38 cellular contexts compared by ENCODE assay signal in genomic region chr5:171773106-171773505, GRCh38. TPM values are rescaled to one million over a fixed set of nuclear protein-coding genes. Genes with fewer than 3 reads are reported as not detected.
"Had no signal": no experiment of that assay in that cellular context is flagged by ENCODE, and none has a peak within 500 bp of the region (broad histone marks: within the 10 kb centered on the region; RNA-seq: fewer than 3 reads in every experiment).

No MANE protein-coding gene starts in this region.

- H3K4me1 Mint-ChIP-seq: activated CD4-positive, alpha-beta memory T cell treated with anti-CD3 and anti-CD28 coated beads, Interleukin-2, amount 10 ng/mL, durations not matched to agents 7 days and 5 days; activated CD4-positive, alpha-beta T cell treated with anti-CD3 and anti-CD28 coated beads for 36 hours; activated CD4-positive, alpha-beta T cell treated with anti-CD3 and anti-CD28 coated beads, Interleukin-2, amount 10 ng/mL, durations not matched to agents 7 days and 5 days; activated CD8-positive, alpha-beta memory T cell treated with anti-CD3 and anti-CD28 coated beads, Interleukin-2, amount 10 ng/mL, durations not matched to agents 7 days and 5 days; activated naive CD8-positive, alpha-beta T cell treated with anti-CD3 and anti-CD28 coated beads for 36 hours; activated T-helper 17 cell treated with anti-CD3 and anti-CD28 coated beads, Interleukin-2, amount 50 U/mL, for 72 hours had no signal

- H3K4me1 ChIP-seq: adrenal gland, body of pancreas, breast epithelium had no signal

- DNase-seq: activated CD4-positive, alpha-beta memory T cell treated with anti-CD3 and anti-CD28 coated beads, Interleukin-2, amount 10 ng/mL, durations not matched to agents 7 days and 5 days; activated CD4-positive, alpha-beta T cell treated with anti-CD3 and anti-CD28 coated beads for 1 hour; activated CD4-positive, alpha-beta T cell treated with anti-CD3 and anti-CD28 coated beads for 36 hours; activated CD4-positive, alpha-beta T cell treated with anti-CD3 and anti-CD28 coated beads for 48 hours; activated CD4-positive, alpha-beta T cell treated with anti-CD3 and anti-CD28 coated beads, Interleukin-2, amount 10 ng/mL, durations not matched to agents 7 days and 5 days; activated CD4-positive, alpha-beta T cell treated with anti-CD3 and anti-CD28 coated beads, Interleukin-2, amount 50 U/mL, for 48 hours; activated CD4-positive, CD25-positive, alpha-beta regulatory T cell; activated CD8-positive, alpha-beta memory T cell treated with anti-CD3 and anti-CD28 coated beads for 24 hours; activated CD8-positive, alpha-beta memory T cell treated with anti-CD3 and anti-CD28 coated beads, Interleukin-2, amount 10 ng/mL, durations not matched to agents 7 days and 5 days; activated CD8-positive, alpha-beta memory T cell treated with anti-CD3 and anti-CD28 coated beads, Interleukin-2, amount 50 U/mL, for 48 hours; activated CD8-positive, alpha-beta T cell treated with anti-CD3 and anti-CD28 coated beads, Interleukin-2, amount 10 ng/mL, durations not matched to agents 7 days and 5 days; activated effector memory CD4-positive, alpha-beta T cell treated with anti-CD3 and anti-CD28 coated beads, Interleukin-2, amount 50 U/mL, for 16 hours; activated gamma-delta T cell treated with Interleukin-2 at 50 U/mL for 16 hours; activated naive CD4-positive, alpha-beta T cell; activated naive CD4-positive, alpha-beta T cell treated with anti-CD3 and anti-CD28 coated beads for 36 hours; activated naive CD4-positive, alpha-beta T cell treated with anti-CD3 and anti-CD28 coated beads, Interleukin-2, amount 50 U/mL, for 16 hours; activated naive CD8-positive, alpha-beta T cell treated with anti-CD3 and anti-CD28 coated beads for 36 hours; activated T-cell treated with anti-CD3 and anti-CD28 coated beads, Interleukin-2, amount 50 U/mL, for 24 hours; activated T-cell treated with anti-CD3 and anti-CD28 coated beads, Interleukin-2, amount 50 U/mL, for 48 hours; adrenal gland; amniotic stem cell; aorta; body of pancreas; brain microvascular endothelial cell; central memory CD4-positive, alpha-beta T cell; T-helper 1 cell; T-helper 2 cell; T-helper 9 cell had no signal

- H3K4me3 ChIP-seq: adrenal gland, body of pancreas, breast epithelium had no signal

- H3K27me3 ChIP-seq: adrenal gland, body of pancreas, brain microvascular endothelial cell had no signal

- H3K36me3 ChIP-seq: adrenal gland, brain microvascular endothelial cell, breast epithelium had no signal

- H3K27ac ChIP-seq: adrenal gland, body of pancreas, brain microvascular endothelial cell, breast epithelium, VCaP had no signal

- H3K4me3 Mint-ChIP-seq: activated CD4-positive, alpha-beta memory T cell treated with anti-CD3 and anti-CD28 coated beads, Interleukin-2, amount 10 ng/mL, durations not matched to agents 7 days and 5 days; activated CD4-positive, alpha-beta T cell treated with anti-CD3 and anti-CD28 coated beads for 36 hours; activated CD4-positive, alpha-beta T cell treated with anti-CD3 and anti-CD28 coated beads, Interleukin-2, amount 10 ng/mL, durations not matched to agents 7 days and 5 days; activated CD8-positive, alpha-beta memory T cell treated with anti-CD3 and anti-CD28 coated beads, Interleukin-2, amount 10 ng/mL, durations not matched to agents 7 days and 5 days; activated CD8-positive, alpha-beta T cell treated with anti-CD3 and anti-CD28 coated beads, Interleukin-2, amount 10 ng/mL, durations not matched to agents 7 days and 5 days; activated naive CD4-positive, alpha-beta T cell treated with anti-CD3 and anti-CD28 coated beads for 36 hours; activated naive CD8-positive, alpha-beta T cell treated with anti-CD3 and anti-CD28 coated beads for 36 hours; activated T-cell treated with anti-CD3 and anti-CD28 coated beads, Interleukin-2, amount 50 U/mL, for 24 hours; activated T-helper 17 cell treated with anti-CD3 and anti-CD28 coated beads, Interleukin-2, amount 50 U/mL, for 72 hours; T-helper 1 cell treated with Interleukin-12 subunit alpha and Interleukin-12 subunit beta and Interleukin-4 antibody, amounts not matched to agents 30 μg/mL and 1 μg/mL, for 36 hours; T-helper 2 cell treated with Interferon-gamma antibody and Interleukin-4, amounts not matched to agents 5 μg/mL and 100 μg/mL, for 36 hours; WTC11 had no signal

- H3K36me3 Mint-ChIP-seq: activated CD8-positive, alpha-beta memory T cell treated with anti-CD3 and anti-CD28 coated beads, Interleukin-2, amount 10 ng/mL, durations not matched to agents 7 days and 5 days; activated naive CD4-positive, alpha-beta T cell treated with anti-CD3 and anti-CD28 coated beads, Interleukin-2, amount 50 U/mL, for 72 hours; activated naive CD8-positive, alpha-beta T cell treated with anti-CD3 and anti-CD28 coated beads for 36 hours; WTC11 had no signal

- H3K27ac Mint-ChIP-seq: activated CD4-positive, alpha-beta memory T cell treated with anti-CD3 and anti-CD28 coated beads, Interleukin-2, amount 10 ng/mL, durations not matched to agents 7 days and 5 days; activated CD4-positive, alpha-beta T cell treated with anti-CD3 and anti-CD28 coated beads for 36 hours; activated CD4-positive, alpha-beta T cell treated with anti-CD3 and anti-CD28 coated beads, Interleukin-2, amount 10 ng/mL, durations not matched to agents 7 days and 5 days; activated CD8-positive, alpha-beta memory T cell treated with anti-CD3 and anti-CD28 coated beads, Interleukin-2, amount 10 ng/mL, durations not matched to agents 7 days and 5 days; activated CD8-positive, alpha-beta T cell treated with anti-CD3 and anti-CD28 coated beads, Interleukin-2, amount 10 ng/mL, durations not matched to agents 7 days and 5 days; activated naive CD4-positive, alpha-beta T cell treated with anti-CD3 and anti-CD28 coated beads for 36 hours; activated naive CD4-positive, alpha-beta T cell treated with anti-CD3 and anti-CD28 coated beads, Interleukin-2, amount 50 U/mL, for 72 hours; activated naive CD8-positive, alpha-beta T cell treated with anti-CD3 and anti-CD28 coated beads for 36 hours; activated T-cell treated with anti-CD3 and anti-CD28 coated beads, Interleukin-2, amount 50 U/mL, for 24 hours; activated T-helper 17 cell treated with anti-CD3 and anti-CD28 coated beads, Interleukin-2, amount 50 U/mL, for 72 hours; T-helper 1 cell treated with Interleukin-12 subunit alpha and Interleukin-12 subunit beta and Interleukin-4 antibody, amounts not matched to agents 30 μg/mL and 1 μg/mL, for 36 hours; T-helper 2 cell treated with Interferon-gamma antibody and Interleukin-4, amounts not matched to agents 5 μg/mL and 100 μg/mL, for 36 hours; WTC11 had no signal

- H3K9me3 Mint-ChIP-seq: activated CD4-positive, alpha-beta memory T cell treated with anti-CD3 and anti-CD28 coated beads, Interleukin-2, amount 10 ng/mL, durations not matched to agents 7 days and 5 days; activated CD4-positive, alpha-beta T cell treated with anti-CD3 and anti-CD28 coated beads, Interleukin-2, amount 10 ng/mL, durations not matched to agents 7 days and 5 days; activated naive CD4-positive, alpha-beta T cell treated with anti-CD3 and anti-CD28 coated beads for 36 hours; activated naive CD4-positive, alpha-beta T cell treated with anti-CD3 and anti-CD28 coated beads, Interleukin-2, amount 50 U/mL, for 72 hours; activated naive CD8-positive, alpha-beta T cell treated with anti-CD3 and anti-CD28 coated beads for 36 hours; activated T-cell treated with anti-CD3 and anti-CD28 coated beads, Interleukin-2, amount 50 U/mL, for 24 hours; activated T-helper 17 cell treated with anti-CD3 and anti-CD28 coated beads, Interleukin-2, amount 50 U/mL, for 72 hours; T-helper 1 cell treated with Interleukin-12 subunit alpha and Interleukin-12 subunit beta and Interleukin-4 antibody, amounts not matched to agents 30 μg/mL and 1 μg/mL, for 36 hours; T-helper 2 cell treated with Interferon-gamma antibody and Interleukin-4, amounts not matched to agents 5 μg/mL and 100 μg/mL, for 36 hours had no signal

- H3K9me3 ChIP-seq: adrenal gland, body of pancreas had no signal

RNA-seq across cellular contexts. Expression of gene SMIM23, which starts 12.5 kb away (rescaled TPM):
- total RNA-seq: activated CD4-positive, alpha-beta memory T cell treated with anti-CD3 and anti-CD28 coated beads, Interleukin-2, amount 10 ng/mL, durations not matched to agents 7 days and 5 days; activated CD4-positive, alpha-beta T cell treated with anti-CD3 and anti-CD28 coated beads for 36 hours; activated CD4-positive, alpha-beta T cell treated with anti-CD3 and anti-CD28 coated beads, Interleukin-2, amount 10 ng/mL, durations not matched to agents 7 days and 5 days; activated CD8-positive, alpha-beta memory T cell treated with anti-CD3 and anti-CD28 coated beads, Interleukin-2, amount 10 ng/mL, durations not matched to agents 7 days and 5 days; activated CD8-positive, alpha-beta T cell treated with anti-CD3 and anti-CD28 coated beads, Interleukin-2, amount 10 ng/mL, durations not matched to agents 7 days and 5 days; activated naive CD4-positive, alpha-beta T cell treated with anti-CD3 and anti-CD28 coated beads for 36 hours; activated naive CD4-positive, alpha-beta T cell treated with anti-CD3 and anti-CD28 coated beads, Interleukin-2, amount 50 U/mL, for 72 hours; activated naive CD8-positive, alpha-beta T cell treated with anti-CD3 and anti-CD28 coated beads for 36 hours; activated T-helper 17 cell treated with anti-CD3 and anti-CD28 coated beads, Interleukin-2, amount 50 U/mL, for 72 hours; adrenal gland; aorta; astrocyte; body of pancreas; breast epithelium; cardiac septum; cerebellum; WTC11 had no signal
- polyA plus RNA-seq: adrenal gland, aorta had no signal
